12 cellular contexts compared by ENCODE assay signal in genomic region chrX:24245201-24245600, GRCh38.
A peak's percentile ranks its signal among the peaks of the same experiment; 100 is the strongest.
DNase-seq lines count a peak whose midpoint lies in the region; ATAC-seq and TF ChIP-seq lines count a peak whose summit lies in the region.
"Had no signal": no experiment of that assay in that cellular context is flagged by ENCODE, and none has a peak within 500 bp of the region (broad histone marks: within the 10 kb centered on the region; RNA-seq: fewer than 3 reads in every experiment).

No MANE protein-coding gene starts in this region.

- no peak for ATAC-seq in left lobe of liver
- ATAC-seq in CD8-positive, alpha-beta T cell, result no peak

- H3K4me1 ChIP-seq in HUES6 (ENCODE audit: control insufficient read depth, insufficient read depth, low read length) (peaks cover 27% of the 10 kb centered on the region), mammary epithelial cell (ENCODE audit: insufficient read depth, low read length) (peaks cover 14% of the 10 kb centered on the region)
- no peaks in the 10 kb centered on the region for H3K4me1 ChIP-seq in CD8-positive, alpha-beta T cell (ENCODE audit: insufficient read depth, low read length)
- H3K4me1 ChIP-seq: colonic mucosa, Peyer's patch had no signal

- no peaks in the 10 kb centered on the region for H4K20me1 ChIP-seq in mammary epithelial cell (ENCODE audit: insufficient read depth, low read length)

- H3K9me3 ChIP-seq in HUES6 (ENCODE audit: control insufficient read depth, insufficient read depth, low read depth, low read length), result no peaks in the 10 kb centered on the region
- H3K9me3 ChIP-seq in mammary epithelial cell (replicated peaks; ENCODE audit: insufficient read depth, low read length), result no peaks in the 10 kb centered on the region
- H3K9me3 ChIP-seq in CD8-positive, alpha-beta T cell (ENCODE audit: low read length), result no peaks in the 10 kb centered on the region
- H3K9me3 ChIP-seq: colonic mucosa, Peyer's patch had no signal

- H3K4me3 ChIP-seq in AG10803 (ENCODE audit: low read length), result no peak overlapping the region
- H3K4me3 ChIP-seq in HUES6 (ENCODE audit: low read depth, low read length), result no peak overlapping the region
- H3K4me3 ChIP-seq in mammary epithelial cell (replicated peaks in 1 of 3; ENCODE audit: insufficient read depth in 1 of 3, low read depth in 2 of 3, low read length in 3 of 3), result no peak overlapping the region
- no peak overlapping the region for H3K4me3 ChIP-seq in CD8-positive, alpha-beta T cell (ENCODE audit: low read depth, low read length)
- H3K4me3 ChIP-seq: colonic mucosa, Peyer's patch had no signal

- H3K4me3 Mint-ChIP-seq in CD8-positive, alpha-beta T cell, result no peak overlapping the region
- H3K4me3 Mint-ChIP-seq: activated B cell treated with CpG ODN at 0.5 μM for 24 hours had no signal

- H3K36me3 ChIP-seq in HUES6 (ENCODE audit: control insufficient read depth, insufficient read depth, low read length) (no peaks in the 10 kb centered on the region), mammary epithelial cell (ENCODE audit: insufficient read depth, low read length) (no peaks in the 10 kb centered on the region)
- no peaks in the 10 kb centered on the region for H3K36me3 ChIP-seq in CD8-positive, alpha-beta T cell (ENCODE audit: insufficient read depth, low read length)
- H3K36me3 ChIP-seq: colonic mucosa, Peyer's patch had no signal

- peak overlapping the region; percentile 13 for H2AFZ ChIP-seq in mammary epithelial cell (ENCODE audit: low read depth, low read length)

- no TSS peak for BruUV-seq in mammary epithelial cell (replicated peaks; lab: Mats Ljungman, UMichigan)

- H3K27ac Mint-ChIP-seq in CD8-positive, alpha-beta T cell, result no peak overlapping the region
- H3K27ac Mint-ChIP-seq: activated B cell treated with CpG ODN at 0.5 μM for 24 hours had no signal

- H3K27me3 ChIP-seq in HUES6 (ENCODE audit: control insufficient read depth, insufficient read depth, low read length) (no peaks in the 10 kb centered on the region; the same call in 1 of the 2 replicates), mammary epithelial cell (ENCODE audit: insufficient read depth, low read length) (no peaks in the 10 kb centered on the region)
- no peaks in the 10 kb centered on the region for H3K27me3 ChIP-seq in CD8-positive, alpha-beta T cell (ENCODE audit: insufficient read depth, low read length)
- H3K27me3 ChIP-seq: colonic mucosa, Peyer's patch had no signal

- H3K27ac ChIP-seq in HUES6 (ENCODE audit: low read depth, low read length), result no peak overlapping the region; the same call in 1 of the 2 replicates
- no peak overlapping the region for H3K27ac ChIP-seq in mammary epithelial cell (ENCODE audit: insufficient read depth, low read depth, low read length)
- H3K27ac ChIP-seq in CD8-positive, alpha-beta T cell (ENCODE audit: low read depth, low read length), result no peak overlapping the region
- H3K27ac ChIP-seq: colonic mucosa, Peyer's patch had no signal

- H3K27me3 Mint-ChIP-seq in CD8-positive, alpha-beta T cell (ENCODE audit: low read depth), result no peaks in the 10 kb centered on the region
- H3K27me3 Mint-ChIP-seq: activated B cell treated with CpG ODN at 0.5 μM for 24 hours had no signal

- peak; percentile 82 for DNase-seq in AG10803 (ENCODE audit: low read depth)
- DNase-seq in mammary epithelial cell, result peak; percentile 46
- peak; percentile 83 for DNase-seq in iris pigment epithelial cell (ENCODE audit: low read depth)
- DNase-seq in left lobe of liver (ENCODE audit: low spot score), result no peak
- no peak for DNase-seq in activated CD8-positive, alpha-beta memory T cell treated with anti-CD3 and anti-CD28 coated beads, Interleukin-2, amount 50 U/mL, for 4 hours
- no peak for DNase-seq in CD8-positive, alpha-beta T cell
- no peak for DNase-seq in NCI-H2196 treated with DMSO at 0.1 percent for 48 hours (lab: John Stamatoyannopoulos, UW; ENCODE audit: unreplicated experiment)
- DNase-seq: activated B cell treated with CpG ODN at 0.5 μM for 24 hours, colonic mucosa, NCI-H2081 treated with DMSO at 0.1 percent for 48 hours, Peyer's patch had no signal

- dilution Hi-C loops in mammary epithelial cell (cut with HindIII; ENCODE audit: low sequenced_read_pairs), result no loop called here

- H3K9ac ChIP-seq in HUES6 (ENCODE audit: low read length) (peak overlapping the region; percentile 33), mammary epithelial cell (ENCODE audit: insufficient read depth, low read length) (no peak overlapping the region)

- TF ChIP-seq CTCF in AG10803 (conservative IDR thresholded peaks at IDR 0.05; ENCODE audit: low read length) (no peak), mammary epithelial cell (conservative IDR thresholded peaks at IDR 0.05 in 1 of 2, IDR thresholded peaks at IDR 0.05 in 1 of 2; ENCODE audit: extremely low read depth in 1 of 2, insufficient read depth in 1 of 2, low read depth in 1 of 2, low read length in 2 of 2) (no peak)
- TF ChIP-seq CTCF in CD8-positive, alpha-beta T cell (IDR thresholded peaks at IDR 0.05), result no peak

- H3K4me1 Mint-ChIP-seq in CD8-positive, alpha-beta T cell (ENCODE audit: low read depth), result no peaks in the 10 kb centered on the region

- in situ Hi-C loops in mammary epithelial cell (cut with MboI; ENCODE audit: low sequenced_read_pairs in 2 of 2), result no loop called here

- no peaks in the 10 kb centered on the region for H3K79me2 ChIP-seq in mammary epithelial cell (ENCODE audit: insufficient read depth, low read length)

- intact Hi-C loops in mammary epithelial cell (cut with micrococcal nuclease), result loop anchor here (10.0 kb wide), 1 partner anchor 550 kb away; no protein-coding TSS in a partner anchor
- intact Hi-C loops in CD8-positive, alpha-beta T cell (cut with DNase I, micrococcal nuclease), result loop anchor here (10.0 kb wide), 2 partner anchors 340 to 550 kb away; partner anchors contain the start of genes APOO (in 1 of the 2) and CXorf58 (in 1 of the 2)

- H3K9me3 Mint-ChIP-seq in CD8-positive, alpha-beta T cell, result no peaks in the 10 kb centered on the region
- H3K9me3 Mint-ChIP-seq: activated B cell treated with CpG ODN at 0.5 μM for 24 hours had no signal

- peak overlapping the region; percentile 39 for H3K4me2 ChIP-seq in mammary epithelial cell (ENCODE audit: insufficient read depth, low read depth, low read length)

- 17% methylated on average over 6 of the region's 6 CpGs for WGBS in mammary epithelial cell (ENCODE audit: low coverage, missing lambda C conversion rate)

- POLR2A ChIA-PET in CD8-positive, alpha-beta T cell (lab: Charles Lee), result no interaction called here

- CTCF ChIA-PET in mammary epithelial cell (lab: Charles Lee; ENCODE audit: low non-redundant PET), result no interaction called here
- CTCF ChIA-PET in CD8-positive, alpha-beta T cell (lab: Charles Lee), result no interaction called here

- no peaks in the 10 kb centered on the region for H3K36me3 Mint-ChIP-seq in CD8-positive, alpha-beta T cell

Comparison
In these comparisons a context has a peak if more than half of its experiments do, and no peak if none do; other contexts are left out.
1. DNase-seq: peak in AG10803 (single experiment), mammary epithelial cell (single experiment) and iris pigment epithelial cell (single experiment); none in left lobe of liver (single experiment), activated CD8-positive, alpha-beta memory T cell treated with anti-CD3 and anti-CD28 coated beads, Interleukin-2, amount 50 U/mL, for 4 hours (single experiment), CD8-positive, alpha-beta T cell (0 of 7) and NCI-H2196 treated with DMSO at 0.1 percent for 48 hours (single experiment).